Comparison of ENCODE assay signal across 25 cellular contexts in genomic region chr2:25371253-25372241, GRCh38. TPM values are rescaled to one million over a fixed set of nuclear protein-coding genes. Genes with fewer than 3 reads are reported as not detected.
A peak's percentile ranks its signal among the peaks of the same experiment; 100 is the strongest.
DNase-seq lines count a peak whose midpoint lies in the region; ATAC-seq, FAIRE-seq and TF ChIP-seq lines count a peak whose summit lies in the region.
"Had no signal": no experiment of that assay in that cellular context is flagged by ENCODE, and none has a peak within 500 bp of the region (broad histone marks: within the 10 kb centered on the region; RNA-seq: fewer than 3 reads in every experiment).

No MANE protein-coding gene starts in this region.

- peak; percentile 27 for DNase-seq in Right ventricle myocardium inferior (ENCODE audit: missing footprints)
- DNase-seq in left ventricle myocardium inferior = no peak
- no peak for DNase-seq in bronchial epithelial cell (ENCODE audit: low read depth)
- peak; percentile 69 for DNase-seq in mesenteric fat pad (ENCODE audit: low spot score)
- DNase-seq in vagina (ENCODE audit: extremely low spot score in 2 of 2) = peak; percentile 37 to 95
- DNase-seq in AML-193 (lab: John Stamatoyannopoulos, UW) = no peak
- DNase-seq in stimulated activated CD4-positive, alpha-beta T cell treated with anti-CD3 and anti-CD28 coated beads, Interleukin-2, amount 100 ng/mL, for 48 hours = no peak
- DNase-seq: ACHN; activated CD4-positive, alpha-beta T cell treated with anti-CD3 and anti-CD28 coated beads, Interleukin-2, amount 50 U/mL, for 4 hours; activated naive CD4-positive, alpha-beta T cell treated with Interleukin-2 at 50 U/mL for 16 hours; Calu3; central memory CD4-positive, alpha-beta T cell; foreskin fibroblast; GOT3; IMR-90; lower lobe of right lung; NCI-H1417 treated with DMSO at 0.1 percent for 48 hours; NCI-H446; PC-9; SJCRH30; stimulated activated CD4-positive, alpha-beta T cell treated with anti-CD3 and anti-CD28 coated beads, Interleukin-4, amount 100 ng/mL, for 24 hours had no signal

- intact Hi-C loops in Right ventricle myocardium inferior (cut with DNase I) (loop anchor here (10.0 kb wide), 1 partner anchor 153 kb away; no protein-coding TSS in a partner anchor), left ventricle myocardium inferior (cut with micrococcal nuclease) (no loop called here), vagina (cut with DNase I) (no loop called here)

- H3K36me3 ChIP-seq in left ventricle myocardium inferior (no peaks in the 10 kb centered on the region), bronchial epithelial cell (ENCODE audit: control insufficient read depth, insufficient read depth, low read length) (no peaks in the 10 kb centered on the region), vagina (no peaks in the 10 kb centered on the region)
- H3K36me3 ChIP-seq: BLaER1 treated with 17β-estradiol and CSF1 and Interleukin-3, amounts not matched to agents 10 nM and 100 nM; lower lobe of right lung; SJCRH30; upper lobe of left lung had no signal

- no peaks in the 10 kb centered on the region for H3K27me3 ChIP-seq in left ventricle myocardium inferior (ENCODE audit: low read depth)
- no peaks in the 10 kb centered on the region for H3K27me3 ChIP-seq in bronchial epithelial cell (ENCODE audit: control insufficient read depth, insufficient read depth, low read length)
- H3K27me3 ChIP-seq in vagina = no peaks in the 10 kb centered on the region
- H3K27me3 ChIP-seq: BLaER1 treated with 17β-estradiol and CSF1 and Interleukin-3, amounts not matched to agents 10 nM and 100 nM; SJCRH30; upper lobe of left lung had no signal

- ATAC-seq in Right ventricle myocardium inferior = no peak
- ATAC-seq in GM18907 (IDR thresholded peaks at IDR 0.05; ENCODE audit: unreplicated experiment) = no peak
- ATAC-seq: lower lobe of right lung had no signal

- H3K4me1 ChIP-seq in left ventricle myocardium inferior (peaks cover 11% of the 10 kb centered on the region), vagina (peaks cover 4% of the 10 kb centered on the region)

- H3K9me3 ChIP-seq in left ventricle myocardium inferior (replicated peaks) (no peaks in the 10 kb centered on the region), vagina (no peaks in the 10 kb centered on the region)
- H3K9me3 ChIP-seq: BLaER1 treated with 17β-estradiol and CSF1 and Interleukin-3, amounts not matched to agents 10 nM and 100 nM; lower lobe of right lung; SJCRH30; upper lobe of left lung had no signal

- no peak overlapping the region for H3K4me3 ChIP-seq in left ventricle myocardium inferior
- no peak overlapping the region for H3K4me3 ChIP-seq in bronchial epithelial cell (ENCODE audit: low read depth, low read length)
- H3K4me3 ChIP-seq in vagina = no peak overlapping the region
- H3K4me3 ChIP-seq: BLaER1 treated with 17β-estradiol and CSF1 and Interleukin-3, amounts not matched to agents 10 nM and 100 nM; lower lobe of right lung; PC-9; SJCRH30; upper lobe of left lung had no signal

- H3K27ac ChIP-seq in left ventricle myocardium inferior (replicated peaks) = no peak overlapping the region
- no peak overlapping the region for H3K27ac ChIP-seq in vagina
- H3K27ac ChIP-seq: BLaER1 treated with 17β-estradiol and CSF1 and Interleukin-3, amounts not matched to agents 10 nM and 100 nM; epithelial cell of prostate; lower lobe of right lung; PC-9; SJCRH30; upper lobe of left lung had no signal

- no peak for TF ChIP-seq CTCF in left ventricle myocardium inferior (IDR thresholded peaks at IDR 0.05; ENCODE audit: borderline replicate concordance)
- TF ChIP-seq CTCF in bronchial epithelial cell (IDR thresholded peaks at IDR 0.05; ENCODE audit: insufficient read depth, low read length, severe bottlenecking) = no peak
- no peak for TF ChIP-seq CTCF in vagina (IDR thresholded peaks at IDR 0.05)

- FAIRE-seq in bronchial epithelial cell (lab: Jason Lieb, UNC) = peak; percentile 18

- no peak for TF ChIP-seq POLR2A in vagina (IDR thresholded peaks at IDR 0.05)

RNA-seq across cellular contexts. Expression of gene DNMT3A, which starts 29.8 kb away (rescaled TPM):
- total RNA-seq in Right ventricle myocardium inferior (18.6 TPM), left ventricle myocardium inferior (16.5 TPM), bronchial epithelial cell (12.9 and 21.3 TPM in 2 replicates), mesenteric fat pad (24.4 TPM), vagina (28.0 TPM)

Comparison
In these comparisons a context has a peak if more than half of its experiments do, and no peak if none do; other contexts are left out.
1. DNase-seq: peak in Right ventricle myocardium inferior (single experiment), mesenteric fat pad (single experiment) and vagina (2 of 2); none in left ventricle myocardium inferior (single experiment), bronchial epithelial cell (single experiment), AML-193 (0 of 2) and stimulated activated CD4-positive, alpha-beta T cell treated with anti-CD3 and anti-CD28 coated beads, Interleukin-2, amount 100 ng/mL, for 48 hours (0 of 2).